1 cellular context compared by ENCODE assay signal in genomic region chr17:29383687-29384086, GRCh38.
TF ChIP-seq lines count a peak whose summit lies in the region.

No MANE protein-coding gene starts in this region.

TF ChIP-seq in SK-N-SH treated with all-trans-retinoic acid at 6 μM for 48 hours, 23 proteins besides CTCF, POLR2A, EP300 and RAD21 (continued from another document):
- TF ChIP-seq CREB5 (CRISPR knock-in tag; IDR thresholded peaks at IDR 0.05; ENCODE audit: low read depth) (no peak), ISL1 (CRISPR knock-in tag; IDR thresholded peaks at IDR 0.05) (no peak), BACH2 (CRISPR knock-in tag; IDR thresholded peaks at IDR 0.05; ENCODE audit: borderline replicate concordance) (no peak), CSRNP3 (CRISPR knock-in tag; IDR thresholded peaks at IDR 0.05) (no peak), ZNF70 (CRISPR knock-in tag; IDR thresholded peaks at IDR 0.05) (no peak), TCF4 (CRISPR knock-in tag; IDR thresholded peaks at IDR 0.05; ENCODE audit: borderline replicate concordance) (no peak), SNAI2 (CRISPR knock-in tag; IDR thresholded peaks at IDR 0.05) (no peak), OSR1 (CRISPR knock-in tag; IDR thresholded peaks at IDR 0.05) (no peak), PATZ1 (CRISPR knock-in tag; IDR thresholded peaks at IDR 0.05; ENCODE audit: borderline replicate concordance) (no peak), RARB (CRISPR knock-in tag; IDR thresholded peaks at IDR 0.05) (no peak), GLIS3 (CRISPR knock-in tag; IDR thresholded peaks at IDR 0.05) (no peak), PPARA (CRISPR knock-in tag; IDR thresholded peaks at IDR 0.05; ENCODE audit: borderline replicate concordance) (no peak)
